Comparison of ENCODE assay signal across 19 cellular contexts in the genomic region with DNA sequence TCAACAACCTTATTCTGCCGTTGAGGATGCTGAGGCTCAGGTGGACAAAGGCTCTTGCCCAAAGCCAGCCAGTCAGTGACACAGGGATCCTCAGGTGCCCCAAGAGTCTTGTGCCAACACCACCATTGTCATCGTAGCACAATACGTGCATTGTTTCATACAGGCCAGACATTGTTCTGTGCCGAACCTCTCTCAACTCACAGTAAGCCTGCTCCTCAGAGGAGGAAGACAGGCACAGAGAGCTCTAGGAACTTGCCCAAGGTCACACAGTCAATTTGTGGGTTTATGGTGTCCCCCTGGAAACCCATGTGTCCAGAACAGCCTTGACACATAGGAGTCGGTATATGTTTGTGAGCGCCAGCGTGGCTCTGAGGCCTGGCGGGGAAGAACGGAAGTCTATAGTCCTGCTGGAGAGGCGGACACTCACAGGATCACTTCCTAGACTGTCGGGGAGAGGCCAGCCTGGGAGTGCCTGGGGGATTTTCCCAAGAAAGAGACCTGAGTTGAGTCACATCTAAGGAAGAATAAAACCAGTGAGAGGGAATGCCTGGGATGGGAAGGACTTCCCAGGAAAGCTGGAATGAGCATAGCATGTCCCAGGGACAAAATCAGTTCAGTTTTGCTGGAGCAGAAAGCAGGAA. TPM values are rescaled to one million over a fixed set of nuclear protein-coding genes. Genes with fewer than 3 reads are reported as not detected.
DNase-seq lines count a peak whose midpoint lies in the region; ATAC-seq, FAIRE-seq and TF ChIP-seq lines count a peak whose summit lies in the region.
"Had no signal": no experiment of that assay in that cellular context is flagged by ENCODE, and none has a peak within 500 bp of the region (broad histone marks: within the 10 kb centered on the region; RNA-seq: fewer than 3 reads in every experiment).

No MANE protein-coding gene starts in this region.

- ATAC-seq in activated CD8-positive, alpha-beta T cell treated with anti-CD3 and anti-CD28 coated beads for 36 hours: no peak
- ATAC-seq in natural killer cell treated with Interleukin-12 subunit alpha and Interleukin-12 subunit beta and Interleukin-15 and Interleukin-18, amount 100 ng/mL, for 72 hours: no peak
- no peak for ATAC-seq in Right ventricle myocardium inferior
- ATAC-seq in GM21723 (IDR thresholded peaks at IDR 0.05; ENCODE audit: unreplicated experiment): no peak
- ATAC-seq: left ventricle myocardium superior, natural killer cell had no signal

- CTCF ChIA-PET in CD4-positive, alpha-beta memory T cell (lab: Charles Lee; ENCODE audit: partially characterized antibody): no interaction called here
- CTCF ChIA-PET in activated CD8-positive, alpha-beta T cell treated with anti-CD3 and anti-CD28 coated beads for 36 hours (lab: Charles Lee): interaction anchor here (1.2 kb wide), 1 partner anchor 29 kb away, joined by 4 read pairs; no protein-coding TSS in a partner anchor

- no peaks in the 10 kb centered on the region for H3K27me3 ChIP-seq in CD4-positive, alpha-beta memory T cell (ENCODE audit: insufficient read depth, low read length)
- H3K27me3 ChIP-seq in keratinocyte (ENCODE audit: control insufficient read depth, extremely low read depth, insufficient read depth, low read length): peaks cover 4% of the 10 kb centered on the region
- H3K27me3 ChIP-seq: BLaER1, vagina had no signal

- POLR2A ChIA-PET in CD4-positive, alpha-beta memory T cell (lab: Charles Lee; ENCODE audit: partially characterized antibody): no interaction called here
- POLR2A ChIA-PET in activated CD8-positive, alpha-beta T cell treated with anti-CD3 and anti-CD28 coated beads for 36 hours (lab: Charles Lee): interaction anchor here (1.0 to 2.6 kb wide), 4 partner anchors 11 to 96 kb away, joined by 3 to 10 read pairs (median 4); no protein-coding TSS in a partner anchor

- no peak overlapping the region for H3K27ac ChIP-seq in CD4-positive, alpha-beta memory T cell (ENCODE audit: low read depth, low read length)
- H3K27ac ChIP-seq in keratinocyte (ENCODE audit: control insufficient read depth, insufficient read depth, low read length): peak overlapping the region; percentile 66
- H3K27ac ChIP-seq: BLaER1, esophagus muscularis mucosa, vagina had no signal

- H3K4me1 ChIP-seq in CD4-positive, alpha-beta memory T cell (ENCODE audit: insufficient read depth, low read length): peaks cover 65% of the 10 kb centered on the region
- peaks cover 54% of the 10 kb centered on the region for H3K4me1 ChIP-seq in keratinocyte (ENCODE audit: control insufficient read depth, extremely low read depth, insufficient read depth, low read length)
- H3K4me1 ChIP-seq: esophagus muscularis mucosa, vagina had no signal

- H3K4me2 ChIP-seq in keratinocyte (ENCODE audit: control insufficient read depth, extremely low read depth, insufficient read depth, low read depth, low read length): peak overlapping the region; percentile 50
- H3K4me2 ChIP-seq: BLaER1 had no signal

- no peaks in the 10 kb centered on the region for H3K79me2 ChIP-seq in keratinocyte (ENCODE audit: control insufficient read depth, insufficient read depth, low read length)

- peaks cover 38 to 70% (median 57%) of the 10 kb centered on the region in 4 donors for H3K4me1 Mint-ChIP-seq in CD4-positive, alpha-beta memory T cell
- H3K4me1 Mint-ChIP-seq in activated CD8-positive, alpha-beta T cell treated with anti-CD3 and anti-CD28 coated beads for 36 hours (ENCODE audit: low read depth): peaks cover 52% of the 10 kb centered on the region
- H3K4me1 Mint-ChIP-seq in natural killer cell treated with Interleukin-12 subunit alpha and Interleukin-12 subunit beta and Interleukin-15 and Interleukin-18, amount 100 ng/mL, for 72 hours (ENCODE audit: low read depth in 2 of 2): peaks cover 43 to 56% of the 10 kb centered on the region in 2 donors

- DNase-seq in CD4-positive, alpha-beta memory T cell: no peak
- DNase-seq in activated CD8-positive, alpha-beta T cell treated with anti-CD3 and anti-CD28 coated beads for 36 hours: no peak
- DNase-seq in keratinocyte (ENCODE audit: low read depth, low spot score) (no peak), NK-92 (lab: John Stamatoyannopoulos, UW; ENCODE audit: unreplicated experiment) (no peak), Right ventricle myocardium inferior (ENCODE audit: missing footprints) (no peak)
- no peak for DNase-seq in natural killer cell treated with Interleukin-12 subunit alpha and Interleukin-12 subunit beta and Interleukin-15 and Interleukin-18, amount 100 ng/mL, for 72 hours (ENCODE audit: low spot score)
- DNase-seq: activated CD8-positive, alpha-beta memory T cell treated with anti-CD3 and anti-CD28 coated beads for 24 hours; activated naive CD4-positive, alpha-beta T cell treated with anti-CD3 and anti-CD28 coated beads for 36 hours; left ventricle myocardium superior; natural killer cell; NCI-H1417 treated with DMSO at 0.1 percent for 48 hours; NCI-H510A; stimulated activated naive CD4-positive, alpha-beta T cell treated with Interleukin-2 at 50 U/mL for 16 hours had no signal

- no peak for TF ChIP-seq CTCF in activated CD8-positive, alpha-beta T cell treated with anti-CD3 and anti-CD28 coated beads for 36 hours (IDR thresholded peaks at IDR 0.05)
- TF ChIP-seq CTCF in keratinocyte (optimal IDR thresholded peaks at IDR 0.05 in 1 of 3, IDR thresholded peaks at IDR 0.05 in 1 of 3, conservative IDR thresholded peaks at IDR 0.05 in 1 of 3; ENCODE audit: extremely low read depth in 1 of 3, insufficient read depth in 2 of 3, low read length in 3 of 3): no peak

- dilution Hi-C loops in keratinocyte (cut with MboI; ENCODE audit: extremely low pct_ligation_motif_present, low sequenced_read_pairs): no loop called here

- H3K36me3 Mint-ChIP-seq in CD4-positive, alpha-beta memory T cell: no peaks in the 10 kb centered on the region
- no peaks in the 10 kb centered on the region for H3K36me3 Mint-ChIP-seq in activated CD8-positive, alpha-beta T cell treated with anti-CD3 and anti-CD28 coated beads for 36 hours (ENCODE audit: low read depth)
- H3K36me3 Mint-ChIP-seq in natural killer cell treated with Interleukin-12 subunit alpha and Interleukin-12 subunit beta and Interleukin-15 and Interleukin-18, amount 100 ng/mL, for 72 hours: no peaks in the 10 kb centered on the region
- H3K36me3 Mint-ChIP-seq: natural killer cell had no signal

- H3K36me3 ChIP-seq in CD4-positive, alpha-beta memory T cell (ENCODE audit: insufficient read depth, low read length): no peaks in the 10 kb centered on the region
- no peaks in the 10 kb centered on the region for H3K36me3 ChIP-seq in keratinocyte (ENCODE audit: control insufficient read depth in 2 of 2, extremely low read depth in 1 of 2, insufficient read depth in 2 of 2, low read length in 2 of 2)
- H3K36me3 ChIP-seq: BLaER1, esophagus muscularis mucosa, vagina had no signal

- H4K20me1 ChIP-seq in keratinocyte (ENCODE audit: control insufficient read depth, extremely low read depth, insufficient read depth, low read length): no peaks in the 10 kb centered on the region
- H4K20me1 ChIP-seq: BLaER1 had no signal

- peak overlapping the region in 1 of 8 donors; percentile 13 for H3K4me3 Mint-ChIP-seq in CD4-positive, alpha-beta memory T cell
- no peak overlapping the region for H3K4me3 Mint-ChIP-seq in activated CD8-positive, alpha-beta T cell treated with anti-CD3 and anti-CD28 coated beads for 36 hours
- H3K4me3 Mint-ChIP-seq in natural killer cell treated with Interleukin-12 subunit alpha and Interleukin-12 subunit beta and Interleukin-15 and Interleukin-18, amount 100 ng/mL, for 72 hours: no peak overlapping the region
- H3K4me3 Mint-ChIP-seq: activated naive CD4-positive, alpha-beta T cell treated with anti-CD3 and anti-CD28 coated beads for 36 hours; natural killer cell had no signal

- H3K27ac Mint-ChIP-seq in CD4-positive, alpha-beta memory T cell: peak overlapping the region in 4 of 7 donors; percentile 13 to 75 (median 34)
- peak overlapping the region; percentile 25 for H3K27ac Mint-ChIP-seq in activated CD8-positive, alpha-beta T cell treated with anti-CD3 and anti-CD28 coated beads for 36 hours
- peak overlapping the region in 1 of 2 donors; percentile 41 for H3K27ac Mint-ChIP-seq in natural killer cell treated with Interleukin-12 subunit alpha and Interleukin-12 subunit beta and Interleukin-15 and Interleukin-18, amount 100 ng/mL, for 72 hours
- H3K27ac Mint-ChIP-seq: activated naive CD4-positive, alpha-beta T cell treated with anti-CD3 and anti-CD28 coated beads for 36 hours had no signal

- H3K9me1 ChIP-seq in keratinocyte (ENCODE audit: control insufficient read depth, extremely low read depth, insufficient read depth, low read length): no peaks in the 10 kb centered on the region

- peak overlapping the region; percentile 55 for H3K9ac ChIP-seq in keratinocyte (ENCODE audit: control insufficient read depth, extremely low read depth, insufficient read depth, low read length)
- H3K9ac ChIP-seq: BLaER1 had no signal

- intact Hi-C loops in CD4-positive, alpha-beta memory T cell (cut with micrococcal nuclease): no loop called here
- intact Hi-C loops in activated CD8-positive, alpha-beta T cell treated with anti-CD3 and anti-CD28 coated beads for 36 hours (cut with micrococcal nuclease): no loop called here
- intact Hi-C loops in Right ventricle myocardium inferior (cut with DNase I): no loop called here

- FAIRE-seq in G401.6 (lab: Jason Lieb, UNC) (peak; percentile 63), keratinocyte (lab: Jason Lieb, UNC) (peak; percentile 79)
- FAIRE-seq: TTC549 had no signal

- H3K9me3 ChIP-seq in CD4-positive, alpha-beta memory T cell (ENCODE audit: control insufficient read depth in 1 of 2, low read length in 2 of 2): no peaks in the 10 kb centered on the region
- no peaks in the 10 kb centered on the region for H3K9me3 ChIP-seq in keratinocyte (ENCODE audit: control insufficient read depth, low read depth, low read length)
- H3K9me3 ChIP-seq: BLaER1, esophagus muscularis mucosa, vagina had no signal

- H3K27me3 Mint-ChIP-seq in CD4-positive, alpha-beta memory T cell: no peaks in the 10 kb centered on the region
- no peaks in the 10 kb centered on the region for H3K27me3 Mint-ChIP-seq in activated CD8-positive, alpha-beta T cell treated with anti-CD3 and anti-CD28 coated beads for 36 hours
- H3K27me3 Mint-ChIP-seq in natural killer cell treated with Interleukin-12 subunit alpha and Interleukin-12 subunit beta and Interleukin-15 and Interleukin-18, amount 100 ng/mL, for 72 hours: no peaks in the 10 kb centered on the region

- no peak overlapping the region for H2AFZ ChIP-seq in keratinocyte (ENCODE audit: control insufficient read depth, low read length)

- no peaks in the 10 kb centered on the region for H3K9me3 Mint-ChIP-seq in CD4-positive, alpha-beta memory T cell
- H3K9me3 Mint-ChIP-seq in activated CD8-positive, alpha-beta T cell treated with anti-CD3 and anti-CD28 coated beads for 36 hours: no peaks in the 10 kb centered on the region
- H3K9me3 Mint-ChIP-seq in natural killer cell treated with Interleukin-12 subunit alpha and Interleukin-12 subunit beta and Interleukin-15 and Interleukin-18, amount 100 ng/mL, for 72 hours: no peaks in the 10 kb centered on the region
- H3K9me3 Mint-ChIP-seq: activated naive CD4-positive, alpha-beta T cell treated with anti-CD3 and anti-CD28 coated beads for 36 hours; natural killer cell had no signal

- H3K4me3 ChIP-seq in CD4-positive, alpha-beta memory T cell (ENCODE audit: low read length in 2 of 2): no peak overlapping the region
- H3K4me3 ChIP-seq in keratinocyte (ENCODE audit: control insufficient read depth in 2 of 3, extremely low read depth in 1 of 3, insufficient read depth in 2 of 3, low read depth in 1 of 3, low read length in 3 of 3): no peak overlapping the region
- H3K4me3 ChIP-seq: BLaER1, esophagus muscularis mucosa, vagina had no signal

RNA-seq across cellular contexts. Expression of a gene that starts 20.2 kb away (rescaled TPM):
- under 1 TPM; 0.26 to 0.58 TPM for total RNA-seq in CD4-positive, alpha-beta memory T cell
- polyA plus RNA-seq in CD4-positive, alpha-beta memory T cell: not detected
- 100 to 1,000 TPM; 160 to 161 TPM for total RNA-seq in activated CD8-positive, alpha-beta T cell treated with anti-CD3 and anti-CD28 coated beads for 36 hours
- 1.2 to 14.3 TPM (median 3.1 TPM) in 3 replicates for polyA plus RNA-seq in keratinocyte
- polyA plus RNA-seq in keratinocyte (2011; ENCODE audit: low read depth): 0.57 TPM
- polyA plus RNA-seq in keratinocyte (2011; cell fraction: cytosol; rRNA removed): 1.5 and 2.1 TPM in 2 replicates
- 22.1 and 25.6 TPM in 2 replicates for polyA plus RNA-seq in keratinocyte (2011; cell fraction: nucleus; rRNA removed)
- polyA plus RNA-seq in keratinocyte (2012; ENCODE audit: low replicate concordance): 1.2 and 1.3 TPM in 2 replicates
- 4.6 to 16.8 TPM (median 6.6 TPM) in 3 replicates for polyA minus RNA-seq in keratinocyte
- 3.6 TPM for polyA minus RNA-seq in keratinocyte (2011; cell fraction: cytosol; rRNA and poly(A)+ RNA removed)
- 9.4 and 12.3 TPM in 2 replicates for polyA minus RNA-seq in keratinocyte (2011; cell fraction: nucleus; rRNA and poly(A)+ RNA removed)
- 100 to 1,000 TPM in 1 of 2 donors, 10 to 100 TPM in 1; 63.3 to 125 TPM for total RNA-seq in natural killer cell treated with Interleukin-12 subunit alpha and Interleukin-12 subunit beta and Interleukin-15 and Interleukin-18, amount 100 ng/mL, for 72 hours
- 0.27 TPM for total RNA-seq in Right ventricle myocardium inferior

RNA-seq across cellular contexts. Expression of a gene that starts 40.3 kb away (rescaled TPM):
- 1 to 10 TPM; 1.1 to 1.6 TPM for total RNA-seq in CD4-positive, alpha-beta memory T cell
- 100 to 1,000 TPM in 1 of 2 donors, 10 to 100 TPM in 1; 23.7 to 103 TPM for polyA plus RNA-seq in CD4-positive, alpha-beta memory T cell
- total RNA-seq in activated CD8-positive, alpha-beta T cell treated with anti-CD3 and anti-CD28 coated beads for 36 hours: 10 to 100 TPM; 44.3 to 45.7 TPM
- not detected in 3 replicates for polyA plus RNA-seq in keratinocyte
- polyA plus RNA-seq in keratinocyte (2011; ENCODE audit: low read depth): not detected
- not detected in 2 replicates for polyA plus RNA-seq in keratinocyte (2011; cell fraction: cytosol; rRNA removed)
- polyA plus RNA-seq in keratinocyte (2011; cell fraction: nucleus; rRNA removed): 0.14 and 0.23 TPM in 2 replicates
- 0.08 TPM in 1 of 2 replicates, not detected in the other for polyA plus RNA-seq in keratinocyte (2012; ENCODE audit: low replicate concordance)
- not detected in 3 replicates for polyA minus RNA-seq in keratinocyte
- not detected for polyA minus RNA-seq in keratinocyte (2011; cell fraction: cytosol; rRNA and poly(A)+ RNA removed)
- polyA minus RNA-seq in keratinocyte (2011; cell fraction: nucleus; rRNA and poly(A)+ RNA removed): 0.84 TPM in 1 of 2 replicates, not detected in the other
- total RNA-seq in natural killer cell treated with Interleukin-12 subunit alpha and Interleukin-12 subunit beta and Interleukin-15 and Interleukin-18, amount 100 ng/mL, for 72 hours: 10 to 100 TPM; 15.5 to 38.7 TPM
- 0.19 TPM for total RNA-seq in Right ventricle myocardium inferior
- total RNA-seq: left ventricle myocardium superior, vagina had no signal

Comparison
In these comparisons a context has a peak if more than half of its experiments do, and no peak if none do; other contexts are left out.
1. RNA of a gene that starts 20.2 kb away (total RNA-seq): 160 to 161 TPM in activated CD8-positive, alpha-beta T cell treated with anti-CD3 and anti-CD28 coated beads for 36 hours and 63.3 to 125 TPM in natural killer cell treated with Interleukin-12 subunit alpha and Interleukin-12 subunit beta and Interleukin-15 and Interleukin-18, amount 100 ng/mL, for 72 hours; 0.26 to 0.58 TPM in CD4-positive, alpha-beta memory T cell and 0.27 TPM in Right ventricle myocardium inferior (single experiment); every median in the first group is over 10 times any median in the second.
2. RNA of a gene that starts 40.3 kb away (total RNA-seq): 44.3 to 45.7 TPM in activated CD8-positive, alpha-beta T cell treated with anti-CD3 and anti-CD28 coated beads for 36 hours and 15.5 to 38.7 TPM in natural killer cell treated with Interleukin-12 subunit alpha and Interleukin-12 subunit beta and Interleukin-15 and Interleukin-18, amount 100 ng/mL, for 72 hours; 1.1 to 1.6 TPM in CD4-positive, alpha-beta memory T cell and 0.19 TPM in Right ventricle myocardium inferior (single experiment); every median in the first group is over 4 times any median in the second.